Comparison of ENCODE assay signal across 23 cellular contexts in the genomic region with DNA sequence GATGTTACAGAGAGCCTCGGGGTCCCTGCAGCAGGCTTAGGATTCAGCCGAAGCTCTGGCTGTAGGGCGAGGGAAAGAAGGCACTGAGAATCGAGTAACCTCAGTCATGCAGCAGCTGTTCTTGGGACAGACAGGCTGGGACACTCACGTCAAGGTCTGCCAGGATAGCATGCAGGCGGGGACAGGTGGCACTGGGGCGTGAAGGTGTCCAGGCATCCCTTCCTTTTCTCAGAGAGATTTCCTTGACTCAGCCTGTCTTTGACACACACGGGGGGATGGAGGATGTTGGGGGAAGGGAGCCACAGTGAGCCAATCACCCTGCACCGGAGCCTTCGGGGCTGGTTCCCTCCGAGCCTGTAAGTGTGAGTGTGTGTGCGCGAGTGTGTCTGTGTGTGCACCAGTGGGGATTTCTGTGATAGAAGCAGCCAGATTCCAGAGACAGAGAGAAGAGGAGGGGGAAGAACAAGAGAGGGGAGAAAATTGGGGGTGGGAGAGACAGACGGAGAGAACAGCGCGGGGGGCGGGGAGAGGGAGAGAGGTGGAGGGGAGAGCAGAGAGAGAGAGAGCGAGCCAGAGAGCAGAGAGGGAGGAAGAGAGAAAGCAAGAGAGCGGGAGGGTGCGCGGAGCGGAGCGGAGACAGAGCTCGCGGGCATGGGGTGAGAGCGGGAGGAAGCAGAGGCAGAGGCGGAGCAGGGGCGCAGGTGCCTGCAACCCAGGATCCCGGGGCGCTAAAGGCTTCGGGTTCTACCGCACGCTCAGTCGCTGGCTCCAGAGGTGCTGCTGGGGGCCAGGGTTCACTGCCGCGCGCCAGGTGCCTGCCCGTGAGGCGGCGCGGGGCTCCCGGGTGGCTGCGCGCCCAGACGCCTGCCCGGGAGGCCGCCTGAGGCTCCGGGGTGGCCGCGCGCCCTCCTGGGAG. TPM values are rescaled to one million over a fixed set of nuclear protein-coding genes. Genes with fewer than 3 reads are reported as not detected.
A peak's percentile ranks its signal among the peaks of the same experiment; 100 is the strongest.
DNase-seq lines count a peak whose midpoint lies in the region; ATAC-seq, FAIRE-seq and TF ChIP-seq lines count a peak whose summit lies in the region.
"Had no signal": no experiment of that assay in that cellular context is flagged by ENCODE, and none has a peak within 500 bp of the region (broad histone marks: within the 10 kb centered on the region; RNA-seq: fewer than 3 reads in every experiment).

No MANE protein-coding gene starts in this region.

- H3K4me1 ChIP-seq in GM23338 (ENCODE audit: insufficient read depth): no peaks in the 10 kb centered on the region
- no peaks in the 10 kb centered on the region for H3K4me1 ChIP-seq in HUES64 (ENCODE audit: insufficient read depth, low read length)
- H3K4me1 ChIP-seq: gastroesophageal sphincter, lower lobe of right lung, tibial nerve had no signal

- DNase-seq in GM23338 (ENCODE audit: low spot score): peak; percentile 64
- peak; percentile 51 for DNase-seq in glutamatergic neuron
- no peak for DNase-seq in NOMO-1 treated with DMSO at 0.1 percent for 48 hours (lab: John Stamatoyannopoulos, UW; ENCODE audit: unreplicated experiment)
- DNase-seq in HTR-8/SVneo (ENCODE audit: insufficient read length, low spot score): no peak
- DNase-seq: activated CD4-positive, alpha-beta T cell treated with anti-CD3 and anti-CD28 coated beads for 48 hours; CD8-positive, alpha-beta memory T cell; DND-41; Kasumi-1; lower lobe of right lung; NCI-H1105; stimulated activated CD4-positive, alpha-beta T cell treated with anti-CD3 and anti-CD28 coated beads, Interleukin-2, amount 100 ng/mL, for 24 hours had no signal

- H3K4me3 Mint-ChIP-seq in GM23338 (peak overlapping the region; percentile 79), glutamatergic neuron (ENCODE audit: unreplicated experiment) (peak overlapping the region; percentile 89), nephron (peak overlapping the region; percentile 18 to 55 (median 46))
- H3K4me3 Mint-ChIP-seq: CD8-positive, alpha-beta memory T cell; stimulated activated naive CD8-positive, alpha-beta T cell treated with anti-CD3 and anti-CD28 coated beads, Interleukin-15, Interleukin-2, amounts not matched to agents 100 ng/mL and 50 ng/mL, for 24 hours had no signal

- H3K27ac ChIP-seq in GM23338 (ENCODE audit: low read depth) (no peak overlapping the region), HUES64 (ENCODE audit: low read depth, low read length) (no peak overlapping the region)
- H3K27ac ChIP-seq: gastroesophageal sphincter, lower lobe of right lung, RWPE1, tibial nerve had no signal

- H3K27me3 Mint-ChIP-seq in GM23338 (ENCODE audit: insufficient read depth, low read depth, poor library complexity) (peaks cover 42% of the 10 kb centered on the region), glutamatergic neuron (ENCODE audit: unreplicated experiment) (peaks cover 20% of the 10 kb centered on the region), nephron (ENCODE audit: low read depth) (peaks cover 91% of the 10 kb centered on the region)

- H4K20me1 ChIP-seq in GM23338 (replicated peaks; ENCODE audit: insufficient read depth): no peaks in the 10 kb centered on the region

- H3K9me3 ChIP-seq in HUES64 (ENCODE audit: insufficient read depth, low read depth, low read length): no peaks in the 10 kb centered on the region
- H3K9me3 ChIP-seq: lower lobe of right lung had no signal

- peaks cover 3% of the 10 kb centered on the region for H3K36me3 Mint-ChIP-seq in GM23338 (ENCODE audit: low read depth)
- no peaks in the 10 kb centered on the region for H3K36me3 Mint-ChIP-seq in glutamatergic neuron (ENCODE audit: unreplicated experiment)
- H3K36me3 Mint-ChIP-seq in nephron (ENCODE audit: low read depth): no peaks in the 10 kb centered on the region
- H3K36me3 Mint-ChIP-seq: CD8-positive, alpha-beta memory T cell had no signal

- peak; percentile 44 for ATAC-seq in GM23338
- ATAC-seq in HG02938 (IDR thresholded peaks at IDR 0.05; ENCODE audit: unreplicated experiment): no peak
- ATAC-seq in HG03342 (IDR thresholded peaks at IDR 0.05; ENCODE audit: unreplicated experiment): no peak
- ATAC-seq: esophagus mucosa, gastroesophageal sphincter, lower lobe of right lung had no signal

- no peak overlapping the region for H3K27ac Mint-ChIP-seq in GM23338
- H3K27ac Mint-ChIP-seq in glutamatergic neuron (ENCODE audit: unreplicated experiment): no peak overlapping the region
- no peak overlapping the region for H3K27ac Mint-ChIP-seq in nephron
- H3K27ac Mint-ChIP-seq: activated T-helper 2 cell treated with anti-CD3 and anti-CD28 coated beads, Interferon-gamma antibody, Interleukin-2, Interleukin-4, amounts not matched to agents 10 μg/mL and 5 μg/mL and 100 μg/mL, durations not matched to agents 14 hours and 24 hours and 36 hours; CD8-positive, alpha-beta memory T cell; stimulated activated naive CD8-positive, alpha-beta T cell treated with anti-CD3 and anti-CD28 coated beads, Interleukin-15, Interleukin-2, amounts not matched to agents 100 ng/mL and 50 ng/mL, for 24 hours had no signal

- H2AFZ ChIP-seq in GM23338: peak overlapping the region; percentile 47; the same call in 1 of the 2 replicates

- no peaks in the 10 kb centered on the region for H3F3A ChIP-seq in GM23338 (replicated peaks; ENCODE audit: low read depth)

- peaks cover 13% of the 10 kb centered on the region for H3K4me1 Mint-ChIP-seq in GM23338
- H3K4me1 Mint-ChIP-seq in glutamatergic neuron (ENCODE audit: low read depth, unreplicated experiment): peaks cover 20% of the 10 kb centered on the region
- no peaks in the 10 kb centered on the region for H3K4me1 Mint-ChIP-seq in nephron
- H3K4me1 Mint-ChIP-seq: CD8-positive, alpha-beta memory T cell had no signal

- TF ChIP-seq CTCF in GM23338 (conservative IDR thresholded peaks at IDR 0.05; ENCODE audit: low read depth in 2 of 2) (no peak), glutamatergic neuron (IDR thresholded peaks at IDR 0.05; ENCODE audit: partially characterized antibody, unreplicated experiment) (no peak), nephron (IDR thresholded peaks at IDR 0.05; ENCODE audit: unreplicated experiment in 3 of 3) (no peak)

- FAIRE-seq in HTR-8/SVneo (lab: Jason Lieb, UNC): no peak
- FAIRE-seq: TTC549 had no signal

- H3K79me2 ChIP-seq in GM23338 (replicated peaks; ENCODE audit: insufficient read depth): no peaks in the 10 kb centered on the region

- H3K27me3 ChIP-seq in GM23338 (ENCODE audit: insufficient read depth): peaks cover 46% of the 10 kb centered on the region
- H3K27me3 ChIP-seq in HUES64 (ENCODE audit: insufficient read depth, low read length): peaks cover 65% of the 10 kb centered on the region

- 11% methylated on average over 51 of the region's 51 CpGs for WGBS in HUES64

- H3K9ac ChIP-seq in HUES64 (ENCODE audit: low read depth, low read length): no peak overlapping the region

- H3K9me3 Mint-ChIP-seq in GM23338 (peaks cover 4% of the 10 kb centered on the region), glutamatergic neuron (ENCODE audit: unreplicated experiment) (peaks cover 1% of the 10 kb centered on the region), nephron (no peaks in the 10 kb centered on the region)
- H3K9me3 Mint-ChIP-seq: activated T-helper 2 cell treated with anti-CD3 and anti-CD28 coated beads, Interferon-gamma antibody, Interleukin-2, Interleukin-4, amounts not matched to agents 10 μg/mL and 5 μg/mL and 100 μg/mL, durations not matched to agents 14 hours and 24 hours and 36 hours; stimulated activated naive CD8-positive, alpha-beta T cell treated with anti-CD3 and anti-CD28 coated beads, Interleukin-15, Interleukin-2, amounts not matched to agents 100 ng/mL and 50 ng/mL, for 24 hours had no signal

- H3K4me2 ChIP-seq in GM23338: peak overlapping the region; percentile 80

- H3K4me3 ChIP-seq in GM23338 (peak overlapping the region; percentile 51), HUES64 (ENCODE audit: low read length) (peak overlapping the region; percentile 43)
- H3K4me3 ChIP-seq: gastroesophageal sphincter, lower lobe of right lung, tibial nerve had no signal

- H3K36me3 ChIP-seq in GM23338 (ENCODE audit: insufficient read depth) (no peaks in the 10 kb centered on the region), HUES64 (ENCODE audit: insufficient read depth, low read length) (no peaks in the 10 kb centered on the region)
- H3K36me3 ChIP-seq: gastroesophageal sphincter, lower lobe of right lung, tibial nerve had no signal

- H3K9me2 ChIP-seq in GM23338 (ENCODE audit: insufficient read depth): no peaks in the 10 kb centered on the region

TF ChIP-seq in GM23338, 12 proteins besides CTCF, POLR2A, EP300 and RAD21 (continues in another document):
- TF ChIP-seq, protein P1, sequence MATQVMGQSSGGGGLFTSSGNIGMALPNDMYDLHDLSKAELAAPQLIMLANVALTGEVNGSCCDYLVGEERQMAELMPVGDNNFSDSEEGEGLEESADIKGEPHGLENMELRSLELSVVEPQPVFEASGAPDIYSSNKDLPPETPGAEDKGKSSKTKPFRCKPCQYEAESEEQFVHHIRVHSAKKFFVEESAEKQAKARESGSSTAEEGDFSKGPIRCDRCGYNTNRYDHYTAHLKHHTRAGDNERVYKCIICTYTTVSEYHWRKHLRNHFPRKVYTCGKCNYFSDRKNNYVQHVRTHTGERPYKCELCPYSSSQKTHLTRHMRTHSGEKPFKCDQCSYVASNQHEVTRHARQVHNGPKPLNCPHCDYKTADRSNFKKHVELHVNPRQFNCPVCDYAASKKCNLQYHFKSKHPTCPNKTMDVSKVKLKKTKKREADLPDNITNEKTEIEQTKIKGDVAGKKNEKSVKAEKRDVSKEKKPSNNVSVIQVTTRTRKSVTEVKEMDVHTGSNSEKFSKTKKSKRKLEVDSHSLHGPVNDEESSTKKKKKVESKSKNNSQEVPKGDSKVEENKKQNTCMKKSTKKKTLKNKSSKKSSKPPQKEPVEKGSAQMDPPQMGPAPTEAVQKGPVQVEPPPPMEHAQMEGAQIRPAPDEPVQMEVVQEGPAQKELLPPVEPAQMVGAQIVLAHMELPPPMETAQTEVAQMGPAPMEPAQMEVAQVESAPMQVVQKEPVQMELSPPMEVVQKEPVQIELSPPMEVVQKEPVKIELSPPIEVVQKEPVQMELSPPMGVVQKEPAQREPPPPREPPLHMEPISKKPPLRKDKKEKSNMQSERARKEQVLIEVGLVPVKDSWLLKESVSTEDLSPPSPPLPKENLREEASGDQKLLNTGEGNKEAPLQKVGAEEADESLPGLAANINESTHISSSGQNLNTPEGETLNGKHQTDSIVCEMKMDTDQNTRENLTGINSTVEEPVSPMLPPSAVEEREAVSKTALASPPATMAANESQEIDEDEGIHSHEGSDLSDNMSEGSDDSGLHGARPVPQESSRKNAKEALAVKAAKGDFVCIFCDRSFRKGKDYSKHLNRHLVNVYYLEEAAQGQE (IDR thresholded peaks at IDR 0.05; ENCODE audit: unreplicated experiment): no peak
- TF ChIP-seq EZH2phosphoT487 (IDR thresholded peaks at IDR 0.05; ENCODE audit: unreplicated experiment): no peak
- no peak for TF ChIP-seq NANOG (IDR thresholded peaks at IDR 0.05; ENCODE audit: borderline replicate concordance)

RNA-seq across cellular contexts. Expression of a gene that starts 0.5 kb away (rescaled TPM):
- total RNA-seq in GM23338 (2014; rRNA removed; shearing (Covaris generic)): 0.04 and 0.07 TPM in 2 replicates
- polyA plus RNA-seq in GM23338 (2016; fragmentation: Nextera tagmentation; extraction: Ambion mirVana): 0.06 TPM in 1 of 2 replicates, not detected in the other
- 0.05 TPM for polyA plus RNA-seq in HUES64 (2013, experiment 1 of 2)
- polyA plus RNA-seq in HUES64 (2013, experiment 2 of 2): not detected
- 0.10 TPM for total RNA-seq in glutamatergic neuron (ENCODE audit: unreplicated experiment)
- total RNA-seq: activated T-helper 2 cell treated with anti-CD3 and anti-CD28 coated beads, Interferon-gamma antibody, Interleukin-2, Interleukin-4, amounts not matched to agents 10 μg/mL and 5 μg/mL and 100 μg/mL, durations not matched to agents 14 hours and 24 hours and 36 hours; CD8-positive, alpha-beta memory T cell; esophagus mucosa; lower lobe of right lung; myocyte; tibial nerve had no signal
- polyA plus RNA-seq: CD8-positive, alpha-beta memory T cell had no signal

Comparison
In these comparisons a context has a peak if more than half of its experiments do, and no peak if none do; other contexts are left out.
1. DNase-seq: peak in GM23338 (single experiment) and glutamatergic neuron (single experiment); none in NOMO-1 treated with DMSO at 0.1 percent for 48 hours (single experiment) and HTR-8/SVneo (single experiment).
2. Peak in every context shown above with its lines, with median percentiles within 50 percentile points of each other: H3K4me3 Mint-ChIP-seq.